Comparison of ENCODE assay signal across 26 cellular contexts in the genomic region with DNA sequence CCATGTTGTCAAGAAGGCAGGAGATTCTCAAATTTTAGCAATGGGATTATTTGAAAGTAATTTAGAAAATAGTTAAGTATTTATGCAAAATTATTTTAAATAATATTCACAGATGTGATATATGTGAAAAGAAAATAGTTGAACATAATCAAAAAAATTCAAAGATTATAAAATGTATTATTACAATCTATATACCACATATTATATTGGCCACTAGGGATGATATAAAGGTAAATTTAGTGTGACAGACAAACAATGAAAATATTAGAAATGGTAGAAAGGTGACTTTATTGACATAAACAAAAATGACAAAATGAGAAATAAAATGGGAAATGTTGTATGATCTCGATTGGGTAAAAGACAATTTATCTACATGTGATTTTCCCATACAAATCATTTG.
"Had no signal": no experiment of that assay in that cellular context is flagged by ENCODE, and none has a peak within 500 bp of the region (broad histone marks: within the 10 kb centered on the region; RNA-seq: fewer than 3 reads in every experiment).

No MANE protein-coding gene starts in this region.

- H3K9me3 Mint-ChIP-seq: activated T-helper 1 cell treated with anti-CD3 and anti-CD28 coated beads, Interleukin-12 subunit alpha, Interleukin-12 subunit beta, Interleukin-2, Interleukin-4 antibody, amounts not matched to agents 30 ng/mL and 10 ng/mL and 1 ng/mL, durations not matched to agents 14 hours and 24 hours and 36 hours; neural progenitor cell had no signal

- H3K36me3 Mint-ChIP-seq: activated naive CD8-positive, alpha-beta T cell treated with anti-CD3 and anti-CD28 coated beads, Interleukin-2, amount 10 ng/mL, durations not matched to agents 7 days and 5 days; memory B cell; naive thymus-derived CD8-positive, alpha-beta T cell; neural progenitor cell; stimulated activated naive B cell treated with anti-CD40 and anti-IgM and Interleukin-4, amounts not matched to agents 10 μg/mL and 1 μg/mL and 100 μg/mL, for 72 hours had no signal

- H3K4me3 ChIP-seq: neural progenitor cell, right atrium auricular region, smooth muscle cell, suprapubic skin, tibial nerve had no signal

- H3K4me1 ChIP-seq: right atrium auricular region, suprapubic skin, tibial nerve had no signal

- DNase-seq: activated CD4-positive, alpha-beta T cell treated with anti-CD3 and anti-CD28 coated beads for 48 hours; activated CD4-positive, alpha-beta T cell treated with anti-CD3 and anti-CD28 coated beads, Interleukin-2, amount 50 U/mL, for 48 hours; activated CD8-positive, alpha-beta memory T cell treated with anti-CD3 and anti-CD28 coated beads, Interleukin-2, amount 50 U/mL, for 4 hours; activated effector memory CD4-positive, alpha-beta T cell treated with anti-CD3 and anti-CD28 coated beads, Interleukin-2, amount 50 U/mL, for 16 hours; activated naive CD4-positive, alpha-beta T cell treated with anti-CD3 and anti-CD28 coated beads for 36 hours; activated naive CD8-positive, alpha-beta T cell treated with anti-CD3 and anti-CD28 coated beads, Interleukin-2, amount 10 ng/mL, durations not matched to agents 7 days and 5 days; activated T-cell treated with anti-CD3 and anti-CD28 coated beads, Interleukin-2, amount 50 U/mL, for 1 hour; amygdala; caudate nucleus; dermis blood vessel endothelial cell; effector CD8-positive, alpha-beta T cell; erythroblast; head of caudate nucleus; hippocampal formation; naive thymus-derived CD8-positive, alpha-beta T cell; occipital lobe; stimulated activated CD4-positive, alpha-beta T cell treated with anti-CD3 and anti-CD28 coated beads, Interleukin-1b, Interleukin-23, amount 100 ng/mL, for 48 hours; stimulated activated naive B cell treated with anti-CD40 and anti-IgM and Interleukin-4, amounts not matched to agents 10 μg/mL and 1 μg/mL and 100 μg/mL, for 72 hours had no signal

- H3K4me1 Mint-ChIP-seq: activated naive CD8-positive, alpha-beta T cell treated with anti-CD3 and anti-CD28 coated beads, Interleukin-2, amount 10 ng/mL, durations not matched to agents 7 days and 5 days; memory B cell; naive thymus-derived CD8-positive, alpha-beta T cell; stimulated activated naive B cell treated with anti-CD40 and anti-IgM and Interleukin-4, amounts not matched to agents 10 μg/mL and 1 μg/mL and 100 μg/mL, for 72 hours had no signal

- H3K27me3 ChIP-seq: neural progenitor cell, right atrium auricular region, suprapubic skin, tibial nerve had no signal

- H3K27me3 Mint-ChIP-seq: activated naive CD8-positive, alpha-beta T cell treated with anti-CD3 and anti-CD28 coated beads, Interleukin-2, amount 10 ng/mL, durations not matched to agents 7 days and 5 days; memory B cell; naive thymus-derived CD8-positive, alpha-beta T cell; stimulated activated naive B cell treated with anti-CD40 and anti-IgM and Interleukin-4, amounts not matched to agents 10 μg/mL and 1 μg/mL and 100 μg/mL, for 72 hours had no signal

- H3K4me3 Mint-ChIP-seq: activated naive CD4-positive, alpha-beta T cell treated with anti-CD3 and anti-CD28 coated beads for 36 hours; activated naive CD8-positive, alpha-beta T cell treated with anti-CD3 and anti-CD28 coated beads, Interleukin-2, amount 10 ng/mL, durations not matched to agents 7 days and 5 days; activated T-helper 1 cell treated with anti-CD3 and anti-CD28 coated beads, Interleukin-12 subunit alpha, Interleukin-12 subunit beta, Interleukin-2, Interleukin-4 antibody, amounts not matched to agents 30 ng/mL and 10 ng/mL and 1 ng/mL, durations not matched to agents 14 hours and 24 hours and 36 hours; memory B cell; naive thymus-derived CD8-positive, alpha-beta T cell; neural progenitor cell; stimulated activated naive B cell treated with anti-CD40 and anti-IgM and Interleukin-4, amounts not matched to agents 10 μg/mL and 1 μg/mL and 100 μg/mL, for 72 hours had no signal

- H3K27ac ChIP-seq: neural progenitor cell, right atrium auricular region, suprapubic skin, tibial nerve, VCaP had no signal

- H3K9me3 ChIP-seq: right atrium auricular region, suprapubic skin, tibial nerve had no signal

- H3K36me3 ChIP-seq: neural progenitor cell, right atrium auricular region, suprapubic skin, tibial nerve had no signal

- H3K27ac Mint-ChIP-seq: activated naive CD4-positive, alpha-beta T cell treated with anti-CD3 and anti-CD28 coated beads for 36 hours; activated naive CD8-positive, alpha-beta T cell treated with anti-CD3 and anti-CD28 coated beads, Interleukin-2, amount 10 ng/mL, durations not matched to agents 7 days and 5 days; activated T-helper 1 cell treated with anti-CD3 and anti-CD28 coated beads, Interleukin-12 subunit alpha, Interleukin-12 subunit beta, Interleukin-2, Interleukin-4 antibody, amounts not matched to agents 30 ng/mL and 10 ng/mL and 1 ng/mL, durations not matched to agents 14 hours and 24 hours and 36 hours; memory B cell; naive thymus-derived CD8-positive, alpha-beta T cell; neural progenitor cell; stimulated activated naive B cell treated with anti-CD40 and anti-IgM and Interleukin-4, amounts not matched to agents 10 μg/mL and 1 μg/mL and 100 μg/mL, for 72 hours had no signal
